ENCODE assay signal across 16 cellular contexts in the genomic region with DNA sequence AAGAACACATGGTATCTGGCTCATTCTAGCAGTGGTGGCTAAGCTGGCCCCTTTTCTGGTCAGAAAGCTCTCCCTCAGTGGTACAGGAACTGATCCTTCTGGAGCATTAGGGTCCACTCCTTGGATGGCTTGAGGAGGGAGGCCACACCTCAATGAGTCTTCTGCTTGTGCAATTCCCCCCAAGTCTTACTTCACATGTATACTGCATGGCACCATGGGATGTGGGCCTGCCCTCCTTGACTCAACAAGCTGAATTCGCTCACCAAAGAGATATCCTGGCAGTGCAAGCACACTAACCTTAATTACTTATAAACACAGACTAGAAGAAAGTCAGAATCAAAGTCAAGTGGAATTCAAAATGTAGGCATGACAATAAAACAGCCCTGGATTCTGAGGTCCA.
"Had no signal": no experiment of that assay in that cellular context is flagged by ENCODE, and none has a peak within 500 bp of the region (broad histone marks: within the 10 kb centered on the region; RNA-seq: fewer than 3 reads in every experiment).

No MANE protein-coding gene starts in this region.

- FAIRE-seq: keratinocyte, pancreas had no signal

- H3K4me1 ChIP-seq: left lung, pancreas, tibial nerve, vagina had no signal

- DNase-seq: activated naive CD4-positive, alpha-beta T cell treated with Interleukin-2 at 50 U/mL for 16 hours; effector memory CD4-positive, alpha-beta T cell; hippocampal formation; left lung; mammary epithelial cell; pancreas; stimulated activated CD4-positive, alpha-beta T cell treated with anti-CD3 and anti-CD28 coated beads, Interleukin-2, amount 100 ng/mL, for 48 hours; stimulated activated naive B cell treated with anti-CD40 and anti-IgM and Interleukin-4, amounts not matched to agents 10 μg/mL and 1 μg/mL and 100 μg/mL, for 72 hours; SW 1271; T-helper 9 cell had no signal

- H3K27ac ChIP-seq: epithelial cell of prostate, left lung, neural progenitor cell, pancreas, tibial nerve, vagina had no signal

- H3K27me3 ChIP-seq: left lung, neural progenitor cell, pancreas, tibial nerve, vagina had no signal

- H3K36me3 ChIP-seq: pancreas, vagina had no signal

- ATAC-seq: activated CD4-positive, CD25-positive, alpha-beta regulatory T cell treated with anti-CD3 and anti-CD28 coated beads, Interleukin-2, amount 50 U/mL, for 24 hours; left lung; pancreas; stimulated activated naive B cell treated with anti-CD40 and anti-IgM and Interleukin-4, amounts not matched to agents 10 μg/mL and 1 μg/mL and 100 μg/mL, for 72 hours had no signal

- H3K4me3 ChIP-seq: left lung, neural progenitor cell, pancreas, tibial nerve, vagina had no signal

- H3K9me3 ChIP-seq: pancreas had no signal
